Comparison of ENCODE assay signal across 8 cellular contexts in genomic region chr7:66075590-66076458, GRCh38. TPM values are rescaled to one million over a fixed set of nuclear protein-coding genes. Genes with fewer than 3 reads are reported as not detected.
DNase-seq lines count a peak whose midpoint lies in the region; ATAC-seq lines count a peak whose summit lies in the region.

TSS of gene ASL (plus strand) at chr7:66075819. CDS start at chr7:66076082, 263 bp downstream.

- H2BK120ac ChIP-seq in mesenchymal stem cell (ENCODE audit: low read depth, low read length): no peak within 1 kb of the TSS

- H2BK15ac ChIP-seq in mesenchymal stem cell (ENCODE audit: low read depth, poor library complexity, severe bottlenecking): peak within 1 kb of the TSS; percentile 64

- no peaks in the 10 kb centered on the region for H3K9me3 Mint-ChIP-seq in effector memory CD8-positive, alpha-beta T cell

- H2BK5ac ChIP-seq in mesenchymal stem cell (ENCODE audit: low read depth, low read length, poor library complexity, severe bottlenecking): no peak within 1 kb of the TSS

- peak within 1 kb of the TSS; percentile 90 for H3K9ac ChIP-seq in mesenchymal stem cell (ENCODE audit: low read length)

- H3K4me3 ChIP-seq in mesenchymal stem cell (ENCODE audit: insufficient read depth in 1 of 2, low read depth in 1 of 2, low read length in 2 of 2): peak within 1 kb of the TSS; percentile 88 to 90

- no peak within 1 kb of the TSS for H2AK5ac ChIP-seq in mesenchymal stem cell (ENCODE audit: low read length, severe bottlenecking)

- H3K36me3 Mint-ChIP-seq in effector memory CD8-positive, alpha-beta T cell (ENCODE audit: insufficient read depth): peaks cover 9% of the 10 kb centered on the region

- under 1% methylated on average over 67 of the region's 67 CpGs for WGBS in mesenchymal stem cell

- peaks cover 7 to 14% of the 10 kb centered on the region in 2 experiments for H3K36me3 ChIP-seq in mesenchymal stem cell (ENCODE audit: control insufficient read depth in 1 of 2, insufficient read depth in 2 of 2, low read depth in 1 of 2, low read length in 2 of 2)

- H3K9me3 ChIP-seq in mesenchymal stem cell (ENCODE audit: control insufficient read depth, low read length): no peaks in the 10 kb centered on the region

- H3K18ac ChIP-seq in mesenchymal stem cell (ENCODE audit: low read depth in 1 of 2, low read length in 2 of 2): peak within 1 kb of the TSS; percentile 69 to 80

- H3K4me1 Mint-ChIP-seq in effector memory CD8-positive, alpha-beta T cell (ENCODE audit: low read depth in 2 of 2): peaks cover 6 to 18% of the 10 kb centered on the region in 2 donors

- H3K4me3 Mint-ChIP-seq in effector memory CD8-positive, alpha-beta T cell: peak within 1 kb of the TSS; percentile 84 to 86

- ATAC-seq in GM19467 (IDR thresholded peaks at IDR 0.05; ENCODE audit: unreplicated experiment): peak; percentile 99
- ATAC-seq in effector memory CD8-positive, alpha-beta T cell (replicated peaks): peak; percentile 96

- DNase-seq in CMK (ENCODE audit: low read depth) (peak; percentile 79), HPDE6-E6E7 (ENCODE audit: extremely low spot score) (peak; percentile 99), NOMO-1 (lab: John Stamatoyannopoulos, UW; ENCODE audit: unreplicated experiment in 2 of 2) (peak; percentile 93 to 96), mesenchymal stem cell (peak; percentile 94)
- peak; percentile 67 to 86 (median 74) for DNase-seq in activated CD8-positive, alpha-beta memory T cell treated with anti-CD3 and anti-CD28 coated beads for 48 hours (ENCODE audit: low read depth in 2 of 3, low spot score in 2 of 3)
- DNase-seq in effector memory CD8-positive, alpha-beta T cell: peak; percentile 78 to 84 (median 80)
- peak; percentile 73 for DNase-seq in stimulated activated CD8-positive, alpha-beta memory T cell treated with anti-CD3 and anti-CD28 coated beads, Interleukin-12 subunit alpha, Interleukin-12 subunit beta, amount 100 ng/mL, for 24 hours (ENCODE audit: extremely low read depth)

- H3K79me1 ChIP-seq in mesenchymal stem cell (replicated peaks; ENCODE audit: low read length, poor library complexity, severe bottlenecking): peaks cover 32% of the 10 kb centered on the region

- H3K23ac ChIP-seq in mesenchymal stem cell (ENCODE audit: low read length in 2 of 2): peak within 1 kb of the TSS in 1 of 2 experiments; percentile 79

- H3K4me1 ChIP-seq in mesenchymal stem cell (ENCODE audit: control insufficient read depth, insufficient read depth, low read depth, low read length): peaks cover 16% of the 10 kb centered on the region

- peak within 1 kb of the TSS; percentile 81 to 93 for H3K27ac Mint-ChIP-seq in effector memory CD8-positive, alpha-beta T cell

- H3K4me2 ChIP-seq in mesenchymal stem cell (ENCODE audit: low read length, poor library complexity, severe bottlenecking): peak within 1 kb of the TSS; percentile 89

- H3K14ac ChIP-seq in mesenchymal stem cell (ENCODE audit: low read length in 2 of 2): peak within 1 kb of the TSS in 1 of 2 experiments; percentile 83

- no peak within 1 kb of the TSS for H3K27ac ChIP-seq in mesenchymal stem cell (ENCODE audit: low read length, poor library complexity, severe bottlenecking)

- no peak within 1 kb of the TSS for H3K4ac ChIP-seq in mesenchymal stem cell (ENCODE audit: low read depth in 1 of 2, low read length in 2 of 2)

- H4K91ac ChIP-seq in mesenchymal stem cell (ENCODE audit: low read length): no peak within 1 kb of the TSS

- peak within 1 kb of the TSS; percentile 94 for H2AFZ ChIP-seq in mesenchymal stem cell (ENCODE audit: low read depth, low read length)

- H3K27me3 ChIP-seq in mesenchymal stem cell (ENCODE audit: control insufficient read depth in 1 of 2, insufficient read depth in 1 of 2, low read length in 2 of 2): no peaks in the 10 kb centered on the region

- H4K8ac ChIP-seq in mesenchymal stem cell (ENCODE audit: low read length): peak within 1 kb of the TSS; percentile 46

- peak within 1 kb of the TSS; percentile 71 to 87 for H2BK12ac ChIP-seq in mesenchymal stem cell (ENCODE audit: low read length in 2 of 2)

- H3K27me3 Mint-ChIP-seq in effector memory CD8-positive, alpha-beta T cell: no peaks in the 10 kb centered on the region

RNA-seq across cellular contexts. Expression of gene ASL, which starts in this region (rescaled TPM):
- 18.9 TPM for polyA plus RNA-seq in mesenchymal stem cell (2013, experiment 1 of 2)
- polyA plus RNA-seq in mesenchymal stem cell (2013, experiment 2 of 2): 18.4 TPM
